In the genomic region with DNA sequence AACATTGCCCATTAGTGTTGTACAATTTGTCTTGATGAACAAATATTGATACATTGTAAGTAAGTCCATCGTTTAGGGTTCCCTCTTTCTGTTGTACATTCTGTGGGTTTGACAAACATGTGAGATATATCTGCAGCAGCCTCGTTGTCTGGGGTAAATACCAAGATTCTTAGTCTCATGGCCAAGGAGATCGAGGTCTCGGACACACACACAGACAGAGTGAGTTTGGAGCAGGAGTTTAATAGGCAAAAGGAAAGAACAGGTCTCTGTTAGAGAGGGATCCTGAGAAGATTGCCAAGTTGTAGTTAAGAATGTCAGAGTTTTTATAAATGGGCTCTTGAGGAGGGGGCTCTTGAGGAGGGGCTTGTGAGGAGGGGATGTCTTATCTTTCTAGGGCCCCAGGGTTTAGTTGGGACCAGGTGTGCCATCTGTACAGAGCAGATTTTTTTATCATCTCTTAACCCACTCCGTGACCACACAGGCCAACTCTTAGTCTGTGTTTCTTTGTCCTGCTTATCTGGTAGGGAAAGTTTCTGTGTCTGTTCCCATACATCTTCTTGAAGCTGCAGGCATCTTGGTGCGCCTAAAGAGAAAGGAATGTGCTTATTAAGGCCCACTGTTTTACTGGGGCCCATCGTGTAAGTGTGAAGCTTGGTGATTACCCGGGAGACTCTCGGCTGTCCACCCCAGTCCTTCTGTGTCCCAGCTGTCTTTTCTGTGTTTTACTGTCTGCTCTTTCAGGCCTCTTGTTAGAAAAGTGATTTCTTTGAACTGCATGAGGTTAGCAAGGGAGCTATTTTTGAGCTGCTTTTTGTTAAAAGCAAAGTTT, we compare ENCODE assay signal across 8 cellular contexts. TPM values are rescaled to one million over a fixed set of nuclear protein-coding genes. Genes with fewer than 3 reads are reported as not detected.
A peak's percentile ranks its signal among the peaks of the same experiment; 100 is the strongest.
DNase-seq lines count a peak whose midpoint lies in the region; ATAC-seq, FAIRE-seq and TF ChIP-seq lines count a peak whose summit lies in the region.

No MANE protein-coding gene starts in this region.

- no peak for TF ChIP-seq POLR2A in A549 (IDR thresholded peaks at IDR 0.05; ENCODE audit: low read length)

- no peaks in the 10 kb centered on the region for H3K36me3 ChIP-seq in adipocyte (ENCODE audit: control insufficient read depth, insufficient read depth, low read length, severe bottlenecking)

- peak overlapping the region; percentile 91 for H3K9ac ChIP-seq in adipocyte (ENCODE audit: low read length)

- WGBS in A549 (ENCODE audit: missing lambda C conversion rate) = 70% methylated on average over 9 of the region's 9 CpGs

- H3K27me3 ChIP-seq in adipocyte (replicated peaks; ENCODE audit: control insufficient read depth, insufficient read depth, low read length) = no peaks in the 10 kb centered on the region

- TF ChIP-seq CTCF in A549 (IDR thresholded peaks at IDR 0.05) (no peak), HFF-Myc (IDR thresholded peaks at IDR 0.05; ENCODE audit: low read depth, low read length, missing control alignments) (no peak), type B pancreatic cell (conservative IDR thresholded peaks at IDR 0.05) (no peak)

- peak overlapping the region; percentile 86 for H3K4me3 Mint-ChIP-seq in type B pancreatic cell

- peaks cover 4% of the 10 kb centered on the region for H3K9me3 Mint-ChIP-seq in type B pancreatic cell

- no peak for FAIRE-seq in A549 (lab: Jason Lieb, UNC)

- no peaks in the 10 kb centered on the region for H3K27me3 Mint-ChIP-seq in type B pancreatic cell

- H3K27ac ChIP-seq in A549 = peak overlapping the region; percentile 77 to 86

- POLR2A ChIA-PET in A549 (lab: Yijun Ruan, JAX) = interaction anchor here (1.4 kb wide), 1 partner anchor 9 kb away, joined by 6 read pairs; no protein-coding TSS in a partner anchor

- no peak for TF ChIP-seq EP300 in A549 (IDR thresholded peaks at IDR 0.05)

- ATAC-seq in A549 (peak; percentile 4 to 10; a peak in 4 of 6 replicates), HG02973 (IDR thresholded peaks at IDR 0.05; ENCODE audit: unreplicated experiment) (no peak)

- peak overlapping the region; percentile 98 for H3K4me2 ChIP-seq in A549

- H3K4me3 ChIP-seq in A549 = peak overlapping the region; percentile 74
- H3K4me3 ChIP-seq in HFF-Myc (replicated peaks; ENCODE audit: low read depth, low read length) = peak overlapping the region; percentile 61
- peak overlapping the region; percentile 91 for H3K4me3 ChIP-seq in adipocyte (ENCODE audit: low read length)

- TF ChIP-seq RAD21 in A549 (conservative IDR thresholded peaks at IDR 0.05 in 1 of 2, IDR thresholded peaks at IDR 0.05 in 1 of 2) = no peak

- CTCF ChIA-PET in A549 (lab: Yijun Ruan, JAX) = interaction anchor here (0.6 to 2.1 kb wide), 4 partner anchors 9 to 62 kb away, joined by 3 to 10 read pairs (median 6); no protein-coding TSS in a partner anchor

- H3K9me3 ChIP-seq in A549 = no peaks in the 10 kb centered on the region
- no peaks in the 10 kb centered on the region for H3K9me3 ChIP-seq in adipocyte (ENCODE audit: control insufficient read depth, low read length)

- H3K4me1 ChIP-seq in A549 (peaks cover 13% of the 10 kb centered on the region; the same call in 2 of the 3 replicates), adipocyte (ENCODE audit: control insufficient read depth, insufficient read depth, low read length) (peaks cover 22% of the 10 kb centered on the region)

- peaks cover 18% of the 10 kb centered on the region for H3K36me3 Mint-ChIP-seq in type B pancreatic cell

- H3K4me1 Mint-ChIP-seq in type B pancreatic cell (ENCODE audit: unreplicated experiment) = peaks cover 12% of the 10 kb centered on the region

- DNase-seq in A549 (ENCODE audit: low read depth in 1 of 2, low spot score in 1 of 2) = peak; percentile 2 to 9
- DNase-seq in HFF-Myc (ENCODE audit: extremely low read depth, low read depth) = no peak
- peak; percentile 25 for DNase-seq in adipocyte (ENCODE audit: low read depth)
- DNase-seq in kidney tubule cell (ENCODE audit: low spot score) = peak; percentile 20
- no peak for DNase-seq in type B pancreatic cell (ENCODE audit: extremely low spot score, unreplicated experiment)
- DNase-seq in CD1c-positive myeloid dendritic cell (ENCODE audit: extremely low spot score) = no peak
- DNase-seq in activated CD8-positive, alpha-beta memory T cell treated with anti-CD3 and anti-CD28 coated beads, Interleukin-2, amount 50 U/mL, for 48 hours = no peak

- peak overlapping the region; percentile 98 for H3K27ac Mint-ChIP-seq in type B pancreatic cell

TF ChIP-seq in A549, 52 proteins besides CTCF, POLR2A, EP300 and RAD21:
- TF ChIP-seq MAX (IDR thresholded peaks at IDR 0.05) = no peak

RNA-seq across cellular contexts. Expression of gene CLEC2D, which starts 22.5 kb away (rescaled TPM):
- polyA plus RNA-seq in A549 (2011; rRNA removed) = 3.3 and 4.0 TPM in 2 replicates
- polyA plus RNA-seq in A549 (2012; cell fraction: cytosol; rRNA removed) = 0.28 and 0.39 TPM in 2 replicates
- 2.0 and 4.4 TPM in 2 replicates for polyA plus RNA-seq in A549 (2012; cell fraction: nucleus; rRNA removed)
- polyA plus RNA-seq in A549 (2017; fragmentation: RNase III; extraction: RNeasy Plus Mini Kit Qiagen cat#74134 plus additional on column Dnase treatment) = 1.1 to 1.4 TPM (median 1.3 TPM) in 3 replicates
- 1.8 and 2.0 TPM in 2 replicates for polyA minus RNA-seq in A549 (2011; rRNA and poly(A)+ RNA removed)
- total RNA-seq in type B pancreatic cell (ENCODE audit: low replicate concordance) = 9.2 and 10.3 TPM in 2 replicates

RNA-seq across cellular contexts. Expression of gene KLRB1, which starts 39.3 kb away (rescaled TPM):
- polyA plus RNA-seq in A549 (2011; rRNA removed) = not detected in 2 replicates
- not detected in 2 replicates for polyA plus RNA-seq in A549 (2012; cell fraction: cytosol; rRNA removed)
- polyA plus RNA-seq in A549 (2012; cell fraction: nucleus; rRNA removed) = not detected in 2 replicates
- not detected in 3 replicates for polyA plus RNA-seq in A549 (2017; fragmentation: RNase III; extraction: RNeasy Plus Mini Kit Qiagen cat#74134 plus additional on column Dnase treatment)
- not detected in 2 replicates for polyA minus RNA-seq in A549 (2011; rRNA and poly(A)+ RNA removed)
- total RNA-seq in type B pancreatic cell (ENCODE audit: low replicate concordance) = not detected in 2 replicates

Comparison
In these comparisons a context has a peak if more than half of its experiments do, and no peak if none do; other contexts are left out.
1. DNase-seq: peak in A549 (2 of 2), adipocyte (single experiment) and kidney tubule cell (single experiment); none in HFF-Myc (single experiment), type B pancreatic cell (single experiment), CD1c-positive myeloid dendritic cell (single experiment) and activated CD8-positive, alpha-beta memory T cell treated with anti-CD3 and anti-CD28 coated beads, Interleukin-2, amount 50 U/mL, for 48 hours (single experiment).
2. Peak in every context shown above with its lines, with median percentiles within 50 percentile points of each other: H3K4me3 ChIP-seq.